In genomic region chr3:172651936-172652595, GRCh38 we compare ENCODE assay signal across 14 cellular contexts. TPM values are rescaled to one million over a fixed set of nuclear protein-coding genes. Genes with fewer than 3 reads are reported as not detected.
DNase-seq lines count a peak whose midpoint lies in the region; ATAC-seq and TF ChIP-seq lines count a peak whose summit lies in the region.
"Had no signal": no experiment of that assay in that cellular context is flagged by ENCODE, and none has a peak within 500 bp of the region (broad histone marks: within the 10 kb centered on the region; RNA-seq: fewer than 3 reads in every experiment).

No MANE protein-coding gene starts in this region.

- H3K36me3 Mint-ChIP-seq in activated naive CD4-positive, alpha-beta T cell treated with anti-CD3 and anti-CD28 coated beads, Interleukin-2, amount 50 U/mL, for 24 hours, result no peaks in the 10 kb centered on the region
- H3K36me3 Mint-ChIP-seq in activated naive CD4-positive, alpha-beta T cell treated with anti-CD3 and anti-CD28 coated beads, Interleukin-2, amount 10 ng/mL, durations not matched to agents 7 days and 5 days, result no peaks in the 10 kb centered on the region
- H3K36me3 Mint-ChIP-seq: CD8-positive, alpha-beta memory T cell had no signal

- BruUV-seq in Panc1 (replicated peaks; lab: Mats Ljungman, UMichigan), result no TSS peak

- 0% methylated on average over 1 of the region's 1 CpG for WGBS in esophagus muscularis mucosa

- no peaks in the 10 kb centered on the region for H3K4me1 Mint-ChIP-seq in activated naive CD4-positive, alpha-beta T cell treated with anti-CD3 and anti-CD28 coated beads, Interleukin-2, amount 50 U/mL, for 24 hours
- no peaks in the 10 kb centered on the region for H3K4me1 Mint-ChIP-seq in activated naive CD4-positive, alpha-beta T cell treated with anti-CD3 and anti-CD28 coated beads, Interleukin-2, amount 10 ng/mL, durations not matched to agents 7 days and 5 days
- H3K4me1 Mint-ChIP-seq: CD8-positive, alpha-beta memory T cell had no signal

- TF ChIP-seq EP300 in esophagus muscularis mucosa (IDR thresholded peaks at IDR 0.05), result no peak

- intact Hi-C loops in Panc1 (cut with micrococcal nuclease; ENCODE audit: unreplicated experiment) (no loop called here), esophagus muscularis mucosa (cut with DNase I) (no loop called here), colonic mucosa (cut with DNase I) (no loop called here)

- H3K36me3 ChIP-seq in Panc1 (ENCODE audit: control insufficient read depth, insufficient read depth, low read length), result no peaks in the 10 kb centered on the region
- H3K36me3 ChIP-seq in esophagus muscularis mucosa, result no peaks in the 10 kb centered on the region
- no peaks in the 10 kb centered on the region for H3K36me3 ChIP-seq in colonic mucosa
- no peaks in the 10 kb centered on the region for H3K36me3 ChIP-seq in right atrium auricular region

- no peak overlapping the region for H3K4me3 ChIP-seq in Panc1 (ENCODE audit: low read depth in 2 of 2, low read length in 2 of 2)
- no peak overlapping the region for H3K4me3 ChIP-seq in esophagus muscularis mucosa
- no peak overlapping the region for H3K4me3 ChIP-seq in colonic mucosa
- H3K4me3 ChIP-seq in right atrium auricular region, result no peak overlapping the region

- no peaks in the 10 kb centered on the region for H3K27me3 ChIP-seq in Panc1 (ENCODE audit: control insufficient read depth, insufficient read depth, low read length)
- H3K27me3 ChIP-seq in esophagus muscularis mucosa, result no peaks in the 10 kb centered on the region
- no peaks in the 10 kb centered on the region for H3K27me3 ChIP-seq in colonic mucosa
- no peaks in the 10 kb centered on the region for H3K27me3 ChIP-seq in right atrium auricular region

- peak overlapping the region; percentile 57 for H3K27ac Mint-ChIP-seq in activated naive CD4-positive, alpha-beta T cell treated with anti-CD3 and anti-CD28 coated beads, Interleukin-2, amount 50 U/mL, for 24 hours
- no peak overlapping the region for H3K27ac Mint-ChIP-seq in activated naive CD4-positive, alpha-beta T cell treated with anti-CD3 and anti-CD28 coated beads, Interleukin-2, amount 10 ng/mL, durations not matched to agents 7 days and 5 days

- CTCF ChIA-PET in activated naive CD4-positive, alpha-beta T cell treated with anti-CD3 and anti-CD28 coated beads, Interleukin-2, amount 10 ng/mL, durations not matched to agents 7 days and 5 days (lab: Charles Lee), result interaction anchor here (3.2 kb wide), 1 partner anchor 15 kb away, joined by 17 read pairs; no protein-coding TSS in a partner anchor
- CTCF ChIA-PET in Panc1 (lab: Charles Lee), result no interaction called here

- no peak for TF ChIP-seq POLR2A in esophagus muscularis mucosa (IDR thresholded peaks at IDR 0.05; ENCODE audit: low read depth)

- ATAC-seq in Panc1, result no peak
- ATAC-seq: HCT116 had no signal

- H3K27ac ChIP-seq in Panc1 (ENCODE audit: low read length) (peak overlapping the region; percentile 21; the same call in 1 of the 2 replicates), esophagus muscularis mucosa (replicated peaks in 1 of 4) (no peak overlapping the region), colonic mucosa (no peak overlapping the region), right atrium auricular region (no peak overlapping the region)
- H3K27ac ChIP-seq: 22Rv1 had no signal

- H3K4me1 ChIP-seq in Panc1 (ENCODE audit: control insufficient read depth, insufficient read depth, low read length), result peaks cover 27% of the 10 kb centered on the region
- peaks cover 17 to 32% (median 31%) of the 10 kb centered on the region in 4 donors for H3K4me1 ChIP-seq in esophagus muscularis mucosa
- H3K4me1 ChIP-seq in colonic mucosa, result no peaks in the 10 kb centered on the region
- peaks cover under 1 to 9% of the 10 kb centered on the region in 2 donors for H3K4me1 ChIP-seq in right atrium auricular region
- H3K4me1 ChIP-seq: Caco-2 had no signal

- H3K9me3 ChIP-seq in Panc1 (ENCODE audit: control insufficient read depth, insufficient read depth, low read depth, low read length), result no peaks in the 10 kb centered on the region
- no peaks in the 10 kb centered on the region for H3K9me3 ChIP-seq in esophagus muscularis mucosa
- H3K9me3 ChIP-seq in colonic mucosa, result no peaks in the 10 kb centered on the region
- H3K9me3 ChIP-seq in right atrium auricular region, result no peaks in the 10 kb centered on the region
- H3K9me3 ChIP-seq: Caco-2 had no signal

- TF ChIP-seq CTCF in Panc1 (IDR thresholded peaks at IDR 0.05), result no peak
- no peak for TF ChIP-seq CTCF in esophagus muscularis mucosa (IDR thresholded peaks at IDR 0.05)
- TF ChIP-seq CTCF in colonic mucosa (IDR thresholded peaks at IDR 0.05), result no peak
- TF ChIP-seq CTCF in right atrium auricular region (IDR thresholded peaks at IDR 0.05), result no peak

- no peaks in the 10 kb centered on the region for H3K27me3 Mint-ChIP-seq in activated naive CD4-positive, alpha-beta T cell treated with anti-CD3 and anti-CD28 coated beads, Interleukin-2, amount 50 U/mL, for 24 hours
- no peaks in the 10 kb centered on the region for H3K27me3 Mint-ChIP-seq in activated naive CD4-positive, alpha-beta T cell treated with anti-CD3 and anti-CD28 coated beads, Interleukin-2, amount 10 ng/mL, durations not matched to agents 7 days and 5 days
- H3K27me3 Mint-ChIP-seq: CD8-positive, alpha-beta memory T cell had no signal

- DNase-seq in activated naive CD4-positive, alpha-beta T cell treated with anti-CD3 and anti-CD28 coated beads, Interleukin-2, amount 10 ng/mL, durations not matched to agents 7 days and 5 days, result no peak
- DNase-seq in Panc1 (ENCODE audit: low read depth, low spot score) (no peak), esophagus muscularis mucosa (ENCODE audit: extremely low spot score) (peak; percentile 45), SHP77 treated with DMSO at 0.1 percent for 48 hours (lab: John Stamatoyannopoulos, UW) (no peak), colonic mucosa (no peak), right atrium auricular region (ENCODE audit: low spot score) (no peak)
- DNase-seq in activated T-cell treated with anti-CD3 and anti-CD28 coated beads, Interleukin-2, amount 50 U/mL, for 48 hours, result no peak
- DNase-seq: Caco-2; CD8-positive, alpha-beta memory T cell; DND-41; GF-D8 had no signal

- POLR2A ChIA-PET in Panc1 (lab: Charles Lee), result interaction anchor here (0.6 kb wide), 1 partner anchor 222 kb away, joined by 10 read pairs; no protein-coding TSS in a partner anchor

- no peaks in the 10 kb centered on the region for H3K9me3 Mint-ChIP-seq in activated naive CD4-positive, alpha-beta T cell treated with anti-CD3 and anti-CD28 coated beads, Interleukin-2, amount 50 U/mL, for 24 hours
- H3K9me3 Mint-ChIP-seq in activated naive CD4-positive, alpha-beta T cell treated with anti-CD3 and anti-CD28 coated beads, Interleukin-2, amount 10 ng/mL, durations not matched to agents 7 days and 5 days, result no peaks in the 10 kb centered on the region
- H3K9me3 Mint-ChIP-seq: CD8-positive, alpha-beta memory T cell had no signal

- H3K9ac ChIP-seq in colonic mucosa (ENCODE audit: low read depth in 2 of 2, low read length in 2 of 2), result no peak overlapping the region

- no peak overlapping the region for H3K4me3 Mint-ChIP-seq in activated naive CD4-positive, alpha-beta T cell treated with anti-CD3 and anti-CD28 coated beads, Interleukin-2, amount 50 U/mL, for 24 hours
- H3K4me3 Mint-ChIP-seq in activated naive CD4-positive, alpha-beta T cell treated with anti-CD3 and anti-CD28 coated beads, Interleukin-2, amount 10 ng/mL, durations not matched to agents 7 days and 5 days, result no peak overlapping the region
- H3K4me3 Mint-ChIP-seq: CD8-positive, alpha-beta memory T cell had no signal

- in situ Hi-C loops in Panc1 (cut with HindIII; ENCODE audit: low pct_unique_long_range_greater_than_20kb, low sequenced_read_pairs), result no loop called here

RNA-seq across cellular contexts. Expression of gene NCEH1, which starts 58.8 kb away (rescaled TPM):
- total RNA-seq in Panc1 (2021; ENCODE audit: unreplicated experiment) (73.0 TPM), esophagus muscularis mucosa (10 to 100 TPM in 1 of 4 donors, 1 to 10 TPM in 3; 3.0 to 11.6 (median 3.7) TPM), colonic mucosa (10 to 100 TPM; 36.1 to 42.2 TPM), right atrium auricular region (10 to 100 TPM; 14.3 to 21.1 TPM)
- 31.7 TPM for polyA plus RNA-seq in Panc1 (2012; ENCODE audit: insufficient read length)
